24 cellular contexts compared by ENCODE assay signal in the genomic region with DNA sequence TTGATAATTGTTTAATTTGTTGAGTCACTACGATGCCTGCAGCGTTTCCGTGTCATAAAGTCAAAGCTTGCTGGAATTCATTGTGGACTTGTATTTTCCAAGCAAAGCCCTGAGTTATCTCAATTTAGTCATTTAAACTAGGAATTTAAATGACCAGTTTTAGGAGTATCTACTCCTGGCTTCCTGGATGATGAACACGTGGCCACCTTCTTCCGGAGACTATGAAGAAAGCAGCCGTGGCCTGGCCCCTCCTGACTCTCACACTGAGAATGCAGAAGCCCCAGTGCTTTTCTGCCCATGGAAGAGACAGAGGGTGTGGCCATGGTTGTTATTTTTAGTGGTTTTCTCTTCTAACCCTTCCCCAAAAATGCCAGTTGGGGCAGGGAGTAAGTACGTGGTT.
"Had no signal": no experiment of that assay in that cellular context is flagged by ENCODE, and none has a peak within 500 bp of the region (broad histone marks: within the 10 kb centered on the region; RNA-seq: fewer than 3 reads in every experiment).

No MANE protein-coding gene starts in this region.

- DNase-seq: activated B cell treated with CpG ODN at 0.5 μM for 24 hours; activated effector memory CD4-positive, alpha-beta T cell treated with anti-CD3 and anti-CD28 coated beads, Interleukin-2, amount 50 U/mL, for 16 hours; activated naive CD4-positive, alpha-beta T cell treated with anti-CD3 and anti-CD28 coated beads, Interleukin-2, amount 50 U/mL, for 16 hours; activated T-cell treated with anti-CD3 and anti-CD28 coated beads for 4 hours; amniotic stem cell; cortex of kidney; effector memory CD8-positive, alpha-beta T cell; erythroblast; islet precursor cell; left ventricle myocardium inferior; pancreas; psoas muscle; sigmoid colon; stimulated activated CD4-positive, alpha-beta T cell treated with anti-CD3 and anti-CD28 coated beads, Interleukin-1b, Interleukin-23, amount 100 ng/mL, for 48 hours; stimulated activated CD4-positive, alpha-beta T cell treated with anti-CD3 and anti-CD28 coated beads, Interleukin-4, amount 100 ng/mL, for 4 hours; stimulated activated CD8-positive, alpha-beta memory T cell treated with anti-CD3 and anti-CD28 coated beads, Interleukin-4, amount 100 ng/mL, for 48 hours; stimulated activated naive CD8-positive, alpha-beta T cell treated with anti-CD3 and anti-CD28 coated beads, Interleukin-15, amount 100 ng/mL, for 72 hours; substantia nigra; uterus had no signal

- H3K9me3 ChIP-seq: gastroesophageal sphincter, pancreas, psoas muscle, sigmoid colon, uterus had no signal

- H3K27me3 ChIP-seq: gastroesophageal sphincter, pancreas, sigmoid colon, uterus had no signal

- H3K4me1 ChIP-seq: pancreas, psoas muscle, uterus had no signal

- H3K27ac ChIP-seq: gastroesophageal sphincter, hepatocyte, left ventricle myocardium inferior, pancreas, psoas muscle, sigmoid colon, uterus had no signal

- H3K4me3 Mint-ChIP-seq: activated B cell treated with CpG ODN at 0.5 μM for 24 hours; stimulated activated memory B cell treated with anti-CD40 and anti-IgM and Interleukin-4, amounts not matched to agents 10 μg/mL and 1 μg/mL and 100 μg/mL, for 72 hours; stimulated activated naive CD8-positive, alpha-beta T cell treated with anti-CD3 and anti-CD28 coated beads, Interleukin-15, amount 100 ng/mL, for 72 hours; type B pancreatic cell had no signal

- H2AFZ ChIP-seq: hepatocyte had no signal

- H3K36me3 ChIP-seq: gastroesophageal sphincter, left ventricle myocardium inferior, pancreas, sigmoid colon, uterus had no signal

- H3K27ac Mint-ChIP-seq: activated B cell treated with CpG ODN at 0.5 μM for 24 hours; stimulated activated memory B cell treated with anti-CD40 and anti-IgM and Interleukin-4, amounts not matched to agents 10 μg/mL and 1 μg/mL and 100 μg/mL, for 72 hours; type B pancreatic cell had no signal

- H3K9me3 Mint-ChIP-seq: activated B cell treated with CpG ODN at 0.5 μM for 24 hours; effector memory CD8-positive, alpha-beta T cell; stimulated activated memory B cell treated with anti-CD40 and anti-IgM and Interleukin-4, amounts not matched to agents 10 μg/mL and 1 μg/mL and 100 μg/mL, for 72 hours; type B pancreatic cell had no signal

- H3K36me3 Mint-ChIP-seq: stimulated activated memory B cell treated with anti-CD40 and anti-IgM and Interleukin-4, amounts not matched to agents 10 μg/mL and 1 μg/mL and 100 μg/mL, for 72 hours; type B pancreatic cell had no signal

- H3K27me3 Mint-ChIP-seq: stimulated activated naive CD8-positive, alpha-beta T cell treated with anti-CD3 and anti-CD28 coated beads, Interleukin-15, amount 100 ng/mL, for 72 hours had no signal

- H3K4me3 ChIP-seq: gastroesophageal sphincter, hepatocyte, left ventricle myocardium inferior, pancreas, psoas muscle, sigmoid colon, smooth muscle cell, uterus had no signal

- ATAC-seq: gastroesophageal sphincter; pancreas; psoas muscle; stimulated activated memory B cell treated with anti-CD40 and anti-IgM and Interleukin-4, amounts not matched to agents 10 μg/mL and 1 μg/mL and 100 μg/mL, for 72 hours; stimulated activated naive CD8-positive, alpha-beta T cell treated with anti-CD3 and anti-CD28 coated beads, Interleukin-15, amount 100 ng/mL, for 72 hours had no signal

- H3K79me2 ChIP-seq: hepatocyte had no signal

- H3K4me2 ChIP-seq: hepatocyte, smooth muscle cell had no signal
